Comparison of ENCODE assay signal across 9 cellular contexts in the genomic region with DNA sequence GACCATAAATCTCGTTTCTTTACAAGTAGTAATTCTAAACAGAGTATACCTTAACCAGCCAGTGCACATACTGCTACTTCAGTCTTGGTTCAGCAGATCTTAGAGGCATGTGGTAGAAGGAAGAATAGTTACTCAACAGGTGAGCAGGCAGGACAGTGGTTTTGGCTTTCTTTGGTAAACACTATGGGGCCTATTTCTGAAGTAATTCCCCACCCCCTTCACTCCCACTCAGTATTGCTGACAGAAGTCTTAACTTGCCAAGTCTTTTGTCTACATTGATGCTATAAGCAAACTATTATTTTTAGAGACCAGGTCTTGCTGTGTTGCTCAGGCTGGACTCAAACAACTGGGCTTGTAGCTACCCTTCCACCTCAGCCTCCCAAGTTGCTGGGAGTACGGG.
DNase-seq lines count a peak whose midpoint lies in the region; ATAC-seq and FAIRE-seq lines count a peak whose summit lies in the region.
"Had no signal": no experiment of that assay in that cellular context is flagged by ENCODE, and none has a peak within 500 bp of the region (broad histone marks: within the 10 kb centered on the region; RNA-seq: fewer than 3 reads in every experiment).

No MANE protein-coding gene starts in this region.

- peak overlapping the region; percentile 43 for H3K4me3 Mint-ChIP-seq in activated naive CD4-positive, alpha-beta T cell treated with anti-CD3 and anti-CD28 coated beads, Interleukin-2, amount 50 U/mL, for 24 hours
- no peak overlapping the region for H3K4me3 Mint-ChIP-seq in activated T-cell treated with anti-CD3 and anti-CD28 coated beads, Interleukin-2, amount 50 U/mL, for 4 hours
- no peak overlapping the region for H3K4me3 Mint-ChIP-seq in stimulated activated naive B cell treated with anti-CD40 and anti-IgM and Interleukin-4, amounts not matched to agents 10 μg/mL and 1 μg/mL and 100 μg/mL, for 72 hours

- H3K27ac Mint-ChIP-seq in activated naive CD4-positive, alpha-beta T cell treated with anti-CD3 and anti-CD28 coated beads, Interleukin-2, amount 50 U/mL, for 24 hours: peak overlapping the region; percentile 14
- H3K27ac Mint-ChIP-seq in stimulated activated naive B cell treated with anti-CD40 and anti-IgM and Interleukin-4, amounts not matched to agents 10 μg/mL and 1 μg/mL and 100 μg/mL, for 72 hours: no peak overlapping the region

- peaks cover 2% of the 10 kb centered on the region for H3K36me3 Mint-ChIP-seq in activated naive CD4-positive, alpha-beta T cell treated with anti-CD3 and anti-CD28 coated beads, Interleukin-2, amount 50 U/mL, for 24 hours
- H3K36me3 Mint-ChIP-seq in activated T-cell treated with anti-CD3 and anti-CD28 coated beads, Interleukin-2, amount 50 U/mL, for 4 hours (ENCODE audit: insufficient read depth): no peaks in the 10 kb centered on the region
- peaks cover 3 to 6% of the 10 kb centered on the region in 2 donors for H3K36me3 Mint-ChIP-seq in stimulated activated naive B cell treated with anti-CD40 and anti-IgM and Interleukin-4, amounts not matched to agents 10 μg/mL and 1 μg/mL and 100 μg/mL, for 72 hours

- H3K9me3 Mint-ChIP-seq in activated naive CD4-positive, alpha-beta T cell treated with anti-CD3 and anti-CD28 coated beads, Interleukin-2, amount 50 U/mL, for 24 hours: no peaks in the 10 kb centered on the region
- H3K9me3 Mint-ChIP-seq in activated T-cell treated with anti-CD3 and anti-CD28 coated beads, Interleukin-2, amount 50 U/mL, for 4 hours: no peaks in the 10 kb centered on the region
- H3K9me3 Mint-ChIP-seq in stimulated activated naive B cell treated with anti-CD40 and anti-IgM and Interleukin-4, amounts not matched to agents 10 μg/mL and 1 μg/mL and 100 μg/mL, for 72 hours: no peaks in the 10 kb centered on the region

- no peaks in the 10 kb centered on the region for H3K27me3 Mint-ChIP-seq in activated naive CD4-positive, alpha-beta T cell treated with anti-CD3 and anti-CD28 coated beads, Interleukin-2, amount 50 U/mL, for 24 hours
- no peaks in the 10 kb centered on the region for H3K27me3 Mint-ChIP-seq in activated T-cell treated with anti-CD3 and anti-CD28 coated beads, Interleukin-2, amount 50 U/mL, for 4 hours (ENCODE audit: low read depth)
- H3K27me3 Mint-ChIP-seq in stimulated activated naive B cell treated with anti-CD40 and anti-IgM and Interleukin-4, amounts not matched to agents 10 μg/mL and 1 μg/mL and 100 μg/mL, for 72 hours: no peaks in the 10 kb centered on the region

- H3K4me1 Mint-ChIP-seq in activated naive CD4-positive, alpha-beta T cell treated with anti-CD3 and anti-CD28 coated beads, Interleukin-2, amount 50 U/mL, for 24 hours: peaks cover 87% of the 10 kb centered on the region
- H3K4me1 Mint-ChIP-seq in activated T-cell treated with anti-CD3 and anti-CD28 coated beads, Interleukin-2, amount 50 U/mL, for 4 hours (ENCODE audit: low read depth): peaks cover 79% of the 10 kb centered on the region
- H3K4me1 Mint-ChIP-seq in stimulated activated naive B cell treated with anti-CD40 and anti-IgM and Interleukin-4, amounts not matched to agents 10 μg/mL and 1 μg/mL and 100 μg/mL, for 72 hours: peaks cover 24 to 34% of the 10 kb centered on the region in 2 donors

- FAIRE-seq in GM19239 (lab: Jason Lieb, UNC): no peak
- FAIRE-seq: colon had no signal

- no peak for DNase-seq in activated naive CD4-positive, alpha-beta T cell (lab: John Stamatoyannopoulos, UW)
- DNase-seq in activated T-cell treated with anti-CD3 and anti-CD28 coated beads, Interleukin-2, amount 50 U/mL, for 4 hours: no peak
- DNase-seq in stimulated activated naive B cell treated with anti-CD40 and anti-IgM and Interleukin-4, amounts not matched to agents 10 μg/mL and 1 μg/mL and 100 μg/mL, for 72 hours: no peak
- DNase-seq in RKO (ENCODE audit: low spot score): no peak
- DNase-seq in SIG-M5 treated with dmso at 0.1 percent for 504 hours (lab: John Stamatoyannopoulos, UW; ENCODE audit: unreplicated experiment): no peak
- no peak for DNase-seq in GM19239 (ENCODE audit: insufficient read length, low spot score)

- peak; percentile 84 for ATAC-seq in HG03045 (IDR thresholded peaks at IDR 0.05; ENCODE audit: unreplicated experiment)
- peak; percentile 69 to 72 for ATAC-seq in activated T-cell treated with anti-CD3 and anti-CD28 coated beads, Interleukin-2, amount 50 U/mL, for 4 hours
- ATAC-seq in stimulated activated naive B cell treated with anti-CD40 and anti-IgM and Interleukin-4, amounts not matched to agents 10 μg/mL and 1 μg/mL and 100 μg/mL, for 72 hours (replicated peaks): peak; percentile 78 to 80
